ENCODE assay signal across 21 cellular contexts in the genomic region with DNA sequence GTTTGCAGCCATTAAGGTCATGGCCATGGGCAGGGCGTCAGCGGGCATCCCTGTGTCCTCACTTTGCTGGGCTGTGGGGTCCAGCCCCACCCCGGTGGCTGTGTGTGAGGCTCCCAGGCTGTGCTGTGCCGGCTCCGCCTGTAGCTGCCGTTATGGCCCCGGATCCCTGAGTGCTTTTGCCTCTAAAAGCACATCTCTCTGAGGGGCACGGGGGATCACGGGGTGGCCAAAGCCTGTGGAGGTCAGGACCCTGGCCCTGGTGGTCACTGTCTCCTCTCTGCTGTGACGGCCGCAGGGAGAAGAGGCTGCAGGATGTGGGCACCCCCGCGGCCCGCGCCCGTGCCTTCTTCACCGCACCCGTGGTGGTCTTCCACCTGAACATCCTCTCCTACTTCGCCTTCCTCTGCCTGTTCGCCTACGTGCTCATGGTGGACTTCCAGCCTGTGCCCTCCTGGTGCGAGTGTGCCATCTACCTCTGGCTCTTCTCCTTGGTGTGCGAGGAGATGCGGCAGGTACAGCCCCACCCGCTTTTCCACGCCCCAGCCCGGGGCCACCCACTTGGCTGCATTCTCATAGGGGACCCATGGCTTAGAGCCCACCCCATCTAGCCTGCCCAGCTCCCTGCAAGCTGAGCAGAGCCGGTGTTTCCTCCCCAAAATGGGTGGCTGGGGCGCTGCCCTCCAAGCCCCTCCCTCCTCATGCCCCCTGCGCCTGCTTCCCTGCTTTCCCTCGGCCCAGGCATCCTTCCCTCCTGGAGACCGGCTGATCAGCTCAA. TPM values are rescaled to one million over a fixed set of nuclear protein-coding genes. Genes with fewer than 3 reads are reported as not detected.
A peak's percentile ranks its signal among the peaks of the same experiment; 100 is the strongest.
DNase-seq lines count a peak whose midpoint lies in the region; ATAC-seq, FAIRE-seq and TF ChIP-seq lines count a peak whose summit lies in the region.
"Had no signal": no experiment of that assay in that cellular context is flagged by ENCODE, and none has a peak within 500 bp of the region (broad histone marks: within the 10 kb centered on the region; RNA-seq: fewer than 3 reads in every experiment).

No MANE protein-coding gene starts in this region.

- peaks cover 13% of the 10 kb centered on the region for H3K36me3 Mint-ChIP-seq in activated CD8-positive, alpha-beta memory T cell treated with anti-CD3 and anti-CD28 coated beads, Interleukin-2, amount 10 ng/mL, durations not matched to agents 7 days and 5 days
- peaks cover 23% of the 10 kb centered on the region for H3K36me3 Mint-ChIP-seq in activated CD8-positive, alpha-beta T cell treated with anti-CD3 and anti-CD28 coated beads, Interleukin-2, amount 10 ng/mL, durations not matched to agents 7 days and 5 days (ENCODE audit: low read depth)
- peaks cover 10% of the 10 kb centered on the region for H3K36me3 Mint-ChIP-seq in activated CD4-positive, alpha-beta T cell treated with anti-CD3 and anti-CD28 coated beads, Interleukin-2, amount 10 ng/mL, durations not matched to agents 7 days and 5 days (ENCODE audit: low read depth)
- H3K36me3 Mint-ChIP-seq: CD4-positive, alpha-beta memory T cell had no signal

- H3K36me3 ChIP-seq in BLaER1 (peaks cover 95% of the 10 kb centered on the region), kidney (ENCODE audit: control insufficient read depth in 1 of 2, insufficient read depth in 2 of 2, low read length in 2 of 2) (no peaks in the 10 kb centered on the region), spleen (peaks cover 0 to 83% (median 28%) of the 10 kb centered on the region in 6 donors)

- H3K4me1 ChIP-seq in BLaER1 (peaks cover 22% of the 10 kb centered on the region), kidney (ENCODE audit: control insufficient read depth in 1 of 2, insufficient read depth in 1 of 2, low read depth in 1 of 2, low read length in 2 of 2) (no peaks in the 10 kb centered on the region), spleen (no peaks in the 10 kb centered on the region)
- H3K4me1 ChIP-seq: Caco-2 had no signal

- intact Hi-C loops in kidney (cut with DNase I) (no loop called here), spleen (cut with DNase I; ENCODE audit: low total_unique reads) (no loop called here)

- ATAC-seq in activated CD8-positive, alpha-beta memory T cell treated with anti-CD3 and anti-CD28 coated beads, Interleukin-2, amount 10 ng/mL, durations not matched to agents 7 days and 5 days: no peak
- no peak for ATAC-seq in activated CD8-positive, alpha-beta T cell treated with anti-CD3 and anti-CD28 coated beads, Interleukin-2, amount 10 ng/mL, durations not matched to agents 7 days and 5 days

- TF ChIP-seq POLR2A in spleen (IDR thresholded peaks at IDR 0.05): no peak

- CTCF ChIA-PET in activated CD8-positive, alpha-beta memory T cell treated with anti-CD3 and anti-CD28 coated beads, Interleukin-2, amount 10 ng/mL, durations not matched to agents 7 days and 5 days (lab: Charles Lee): no interaction called here
- CTCF ChIA-PET in activated CD8-positive, alpha-beta T cell treated with anti-CD3 and anti-CD28 coated beads, Interleukin-2, amount 10 ng/mL, durations not matched to agents 7 days and 5 days (lab: Charles Lee): no interaction called here
- CTCF ChIA-PET in activated CD4-positive, alpha-beta T cell treated with anti-CD3 and anti-CD28 coated beads, Interleukin-2, amount 10 ng/mL, durations not matched to agents 7 days and 5 days (lab: Charles Lee): interaction anchor here (0.6 kb wide), 1 partner anchor 93 kb away, joined by 3 read pairs; no protein-coding TSS in a partner anchor

- H3K9me3 Mint-ChIP-seq in activated CD8-positive, alpha-beta memory T cell treated with anti-CD3 and anti-CD28 coated beads, Interleukin-2, amount 10 ng/mL, durations not matched to agents 7 days and 5 days (ENCODE audit: low read depth): peaks cover 2% of the 10 kb centered on the region
- peaks cover 3% of the 10 kb centered on the region for H3K9me3 Mint-ChIP-seq in activated CD8-positive, alpha-beta T cell treated with anti-CD3 and anti-CD28 coated beads, Interleukin-2, amount 10 ng/mL, durations not matched to agents 7 days and 5 days (ENCODE audit: insufficient read depth)
- H3K9me3 Mint-ChIP-seq in activated CD4-positive, alpha-beta T cell treated with anti-CD3 and anti-CD28 coated beads, Interleukin-2, amount 10 ng/mL, durations not matched to agents 7 days and 5 days: peaks cover 4% of the 10 kb centered on the region

- DNase-seq in activated CD8-positive, alpha-beta memory T cell treated with anti-CD3 and anti-CD28 coated beads, Interleukin-2, amount 10 ng/mL, durations not matched to agents 7 days and 5 days: peak; percentile 30
- DNase-seq in kidney: peak; percentile 62
- peak; percentile 65 for DNase-seq in spleen
- DNase-seq in activated CD8-positive, alpha-beta T cell treated with anti-CD3 and anti-CD28 coated beads, Interleukin-2, amount 10 ng/mL, durations not matched to agents 7 days and 5 days: no peak
- DNase-seq in activated CD4-positive, alpha-beta T cell treated with anti-CD3 and anti-CD28 coated beads, Interleukin-2, amount 10 ng/mL, durations not matched to agents 7 days and 5 days: no peak
- no peak for DNase-seq in NCI-H1092 (lab: John Stamatoyannopoulos, UW)
- DNase-seq: Caco-2; CD4-positive, alpha-beta memory T cell; Karpas-422; MV-4-11; NCI-H1694; NCI-H2081 treated with DMSO at 0.1 percent for 48 hours; NCI-H2171 treated with DMSO at 0.1 percent for 48 hours; NCI-H526 treated with DMSO at 0.1 percent for 48 hours; Right ventricle myocardium superior had no signal

- H3K27ac Mint-ChIP-seq in activated CD8-positive, alpha-beta memory T cell treated with anti-CD3 and anti-CD28 coated beads, Interleukin-2, amount 10 ng/mL, durations not matched to agents 7 days and 5 days: no peak overlapping the region
- no peak overlapping the region for H3K27ac Mint-ChIP-seq in activated CD8-positive, alpha-beta T cell treated with anti-CD3 and anti-CD28 coated beads, Interleukin-2, amount 10 ng/mL, durations not matched to agents 7 days and 5 days
- no peak overlapping the region for H3K27ac Mint-ChIP-seq in activated CD4-positive, alpha-beta T cell treated with anti-CD3 and anti-CD28 coated beads, Interleukin-2, amount 10 ng/mL, durations not matched to agents 7 days and 5 days

- POLR2A ChIA-PET in activated CD8-positive, alpha-beta T cell treated with anti-CD3 and anti-CD28 coated beads, Interleukin-2, amount 10 ng/mL, durations not matched to agents 7 days and 5 days (lab: Charles Lee): no interaction called here
- POLR2A ChIA-PET in activated CD4-positive, alpha-beta T cell treated with anti-CD3 and anti-CD28 coated beads, Interleukin-2, amount 10 ng/mL, durations not matched to agents 7 days and 5 days (lab: Charles Lee): no interaction called here

- no peaks in the 10 kb centered on the region for H3K4me1 Mint-ChIP-seq in activated CD8-positive, alpha-beta memory T cell treated with anti-CD3 and anti-CD28 coated beads, Interleukin-2, amount 10 ng/mL, durations not matched to agents 7 days and 5 days
- H3K4me1 Mint-ChIP-seq in activated CD8-positive, alpha-beta T cell treated with anti-CD3 and anti-CD28 coated beads, Interleukin-2, amount 10 ng/mL, durations not matched to agents 7 days and 5 days (ENCODE audit: low read depth): no peaks in the 10 kb centered on the region
- no peaks in the 10 kb centered on the region for H3K4me1 Mint-ChIP-seq in activated CD4-positive, alpha-beta T cell treated with anti-CD3 and anti-CD28 coated beads, Interleukin-2, amount 10 ng/mL, durations not matched to agents 7 days and 5 days

- no peaks in the 10 kb centered on the region for H3K27me3 Mint-ChIP-seq in activated CD8-positive, alpha-beta memory T cell treated with anti-CD3 and anti-CD28 coated beads, Interleukin-2, amount 10 ng/mL, durations not matched to agents 7 days and 5 days
- no peaks in the 10 kb centered on the region for H3K27me3 Mint-ChIP-seq in activated CD8-positive, alpha-beta T cell treated with anti-CD3 and anti-CD28 coated beads, Interleukin-2, amount 10 ng/mL, durations not matched to agents 7 days and 5 days (ENCODE audit: low read depth)
- no peaks in the 10 kb centered on the region for H3K27me3 Mint-ChIP-seq in activated CD4-positive, alpha-beta T cell treated with anti-CD3 and anti-CD28 coated beads, Interleukin-2, amount 10 ng/mL, durations not matched to agents 7 days and 5 days
- H3K27me3 Mint-ChIP-seq: CD4-positive, alpha-beta memory T cell had no signal

- FAIRE-seq in kidney (lab: Jason Lieb, UNC): no peak
- FAIRE-seq: GM12891, H54 had no signal

- H3K4me3 Mint-ChIP-seq in activated CD8-positive, alpha-beta memory T cell treated with anti-CD3 and anti-CD28 coated beads, Interleukin-2, amount 10 ng/mL, durations not matched to agents 7 days and 5 days: no peak overlapping the region
- H3K4me3 Mint-ChIP-seq in activated CD8-positive, alpha-beta T cell treated with anti-CD3 and anti-CD28 coated beads, Interleukin-2, amount 10 ng/mL, durations not matched to agents 7 days and 5 days: no peak overlapping the region
- H3K4me3 Mint-ChIP-seq in activated CD4-positive, alpha-beta T cell treated with anti-CD3 and anti-CD28 coated beads, Interleukin-2, amount 10 ng/mL, durations not matched to agents 7 days and 5 days: no peak overlapping the region
- H3K4me3 Mint-ChIP-seq: CD4-positive, alpha-beta memory T cell had no signal

- H3K4me2 ChIP-seq in BLaER1: peak overlapping the region; percentile 48

- no peak for TF ChIP-seq CTCF in kidney (IDR thresholded peaks at IDR 0.05; ENCODE audit: borderline replicate concordance, extremely low read depth, insufficient read depth)
- no peak for TF ChIP-seq CTCF in spleen (IDR thresholded peaks at IDR 0.05 in 8 of 11, conservative IDR thresholded peaks at IDR 0.05 in 3 of 11)

- peaks cover 13% of the 10 kb centered on the region; the same call in 1 of the 2 replicates for H4K20me1 ChIP-seq in BLaER1

- H3K27me3 ChIP-seq in BLaER1 (no peaks in the 10 kb centered on the region), spleen (replicated peaks in 1 of 7) (no peaks in the 10 kb centered on the region)
- H3K27me3 ChIP-seq: BLaER1 treated with 17β-estradiol and CSF1 and Interleukin-3, amounts not matched to agents 10 nM and 100 nM had no signal

- H3K9ac ChIP-seq in BLaER1 (peak overlapping the region; percentile 13; the same call in 1 of the 2 replicates), kidney (ENCODE audit: low read length in 2 of 2) (no peak overlapping the region)

- H3K27ac ChIP-seq in BLaER1 (peak overlapping the region; percentile 63), kidney (ENCODE audit: low read depth in 2 of 2, low read length in 2 of 2) (no peak overlapping the region), spleen (no peak overlapping the region)

- H3K4me3 ChIP-seq in BLaER1: no peak overlapping the region
- no peak overlapping the region for H3K4me3 ChIP-seq in kidney (ENCODE audit: low read length in 2 of 2)
- no peak overlapping the region for H3K4me3 ChIP-seq in spleen
- H3K4me3 ChIP-seq: BLaER1 treated with 17β-estradiol and CSF1 and Interleukin-3, amounts not matched to agents 10 nM and 100 nM had no signal

- WGBS in spleen, 5 donors: 83 to 90% (median 89%) methylated on average over 23 to 32 of the region's 32 CpGs

- peaks cover 24% of the 10 kb centered on the region for H3K9me3 ChIP-seq in BLaER1
- no peaks in the 10 kb centered on the region for H3K9me3 ChIP-seq in kidney (ENCODE audit: control insufficient read depth in 1 of 2, low read length in 2 of 2)
- H3K9me3 ChIP-seq in spleen: no peaks in the 10 kb centered on the region
- H3K9me3 ChIP-seq: Caco-2 had no signal

RNA-seq across cellular contexts. Expression of a gene that starts 48.2 kb away (rescaled TPM):
- 10 to 100 TPM; 21.2 to 32.7 TPM for total RNA-seq in activated CD8-positive, alpha-beta memory T cell treated with anti-CD3 and anti-CD28 coated beads, Interleukin-2, amount 10 ng/mL, durations not matched to agents 7 days and 5 days
- total RNA-seq in kidney (11.5 TPM), spleen (10 to 100 TPM; 10.4 to 35.3 (median 22.0) TPM)
- polyA plus RNA-seq in kidney (ENCODE audit: insufficient read depth, low read depth, low replicate concordance) (2.0 TPM), spleen (10 to 100 TPM; 20.5 to 44.1 (median 28.4) TPM)
- total RNA-seq in activated CD8-positive, alpha-beta T cell treated with anti-CD3 and anti-CD28 coated beads, Interleukin-2, amount 10 ng/mL, durations not matched to agents 7 days and 5 days: 10 to 100 TPM; 35.6 to 40.9 TPM
- 10 to 100 TPM; 13.9 to 15.2 TPM for total RNA-seq in activated CD4-positive, alpha-beta T cell treated with anti-CD3 and anti-CD28 coated beads, Interleukin-2, amount 10 ng/mL, durations not matched to agents 7 days and 5 days
- total RNA-seq: G401 had no signal

RNA-seq across cellular contexts. Expression of a gene that starts 53.7 kb away (rescaled TPM):
- total RNA-seq in activated CD8-positive, alpha-beta memory T cell treated with anti-CD3 and anti-CD28 coated beads, Interleukin-2, amount 10 ng/mL, durations not matched to agents 7 days and 5 days: 1 to 10 TPM; 2.3 to 3.9 TPM
- 1.4 TPM for total RNA-seq in kidney
- polyA plus RNA-seq in kidney (ENCODE audit: insufficient read depth, low read depth, low replicate concordance): 0.60 TPM
- total RNA-seq in spleen: 1 to 10 TPM; 1.3 to 4.9 (median 3.4) TPM
- polyA plus RNA-seq in spleen: under 1 TPM; 0.24 to 0.86 (median 0.26) TPM
- 1 to 10 TPM; 3.2 to 3.4 TPM for total RNA-seq in activated CD8-positive, alpha-beta T cell treated with anti-CD3 and anti-CD28 coated beads, Interleukin-2, amount 10 ng/mL, durations not matched to agents 7 days and 5 days
- 1 to 10 TPM; 5.0 to 5.1 TPM for total RNA-seq in activated CD4-positive, alpha-beta T cell treated with anti-CD3 and anti-CD28 coated beads, Interleukin-2, amount 10 ng/mL, durations not matched to agents 7 days and 5 days
- total RNA-seq: M059J had no signal

Comparison
In these comparisons a context has a peak if more than half of its experiments do, and no peak if none do; other contexts are left out.
1. DNase-seq: peak in activated CD8-positive, alpha-beta memory T cell treated with anti-CD3 and anti-CD28 coated beads, Interleukin-2, amount 10 ng/mL, durations not matched to agents 7 days and 5 days (single experiment), kidney (single experiment) and spleen (single experiment); none in activated CD8-positive, alpha-beta T cell treated with anti-CD3 and anti-CD28 coated beads, Interleukin-2, amount 10 ng/mL, durations not matched to agents 7 days and 5 days (single experiment), activated CD4-positive, alpha-beta T cell treated with anti-CD3 and anti-CD28 coated beads, Interleukin-2, amount 10 ng/mL, durations not matched to agents 7 days and 5 days (single experiment) and NCI-H1092 (single experiment).